In the genomic region with DNA sequence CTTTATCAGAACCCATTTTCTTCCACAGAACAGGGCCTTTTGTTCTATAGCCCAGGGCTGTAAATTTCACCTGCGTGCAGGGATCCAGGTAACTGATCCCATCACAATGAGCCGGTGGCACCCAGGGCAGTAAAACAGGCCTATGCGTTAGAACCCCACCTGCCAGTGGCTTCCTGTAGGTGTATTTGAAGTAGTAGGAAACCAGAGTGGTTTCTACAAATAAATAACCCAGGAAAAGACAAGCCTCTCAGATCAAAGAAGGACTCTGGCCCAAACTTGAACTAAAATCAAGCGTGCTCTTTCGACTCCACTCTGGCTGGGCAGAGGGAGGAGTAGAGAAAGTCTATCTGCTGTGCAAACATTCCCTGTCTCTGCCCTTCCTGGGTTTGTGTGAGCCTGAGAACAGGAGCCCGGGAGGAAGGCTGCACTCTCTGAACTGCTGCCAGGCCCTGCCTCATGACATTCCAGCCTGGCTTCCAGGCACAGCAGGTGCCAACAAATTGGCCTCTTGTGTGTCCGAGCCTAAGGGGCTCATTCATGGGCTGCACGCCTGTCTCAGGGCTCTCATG, we compare ENCODE assay signal across 1 cellular context.
TF ChIP-seq lines count a peak whose summit lies in the region.

No MANE protein-coding gene starts in this region.

TF ChIP-seq in H1, 55 proteins besides CTCF, POLR2A, EP300 and RAD21:
- TF ChIP-seq, protein P1, sequence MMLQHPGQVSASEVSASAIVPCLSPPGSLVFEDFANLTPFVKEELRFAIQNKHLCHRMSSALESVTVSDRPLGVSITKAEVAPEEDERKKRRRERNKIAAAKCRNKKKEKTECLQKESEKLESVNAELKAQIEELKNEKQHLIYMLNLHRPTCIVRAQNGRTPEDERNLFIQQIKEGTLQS (IDR thresholded peaks at IDR 0.05; ENCODE audit: insufficient read depth, low read depth, low read length) = no peak
- TF ChIP-seq TEAD4 (IDR thresholded peaks at IDR 0.05; ENCODE audit: low read depth, low read length) = peak; percentile 80
